9 cellular contexts compared by ENCODE assay signal in the genomic region with DNA sequence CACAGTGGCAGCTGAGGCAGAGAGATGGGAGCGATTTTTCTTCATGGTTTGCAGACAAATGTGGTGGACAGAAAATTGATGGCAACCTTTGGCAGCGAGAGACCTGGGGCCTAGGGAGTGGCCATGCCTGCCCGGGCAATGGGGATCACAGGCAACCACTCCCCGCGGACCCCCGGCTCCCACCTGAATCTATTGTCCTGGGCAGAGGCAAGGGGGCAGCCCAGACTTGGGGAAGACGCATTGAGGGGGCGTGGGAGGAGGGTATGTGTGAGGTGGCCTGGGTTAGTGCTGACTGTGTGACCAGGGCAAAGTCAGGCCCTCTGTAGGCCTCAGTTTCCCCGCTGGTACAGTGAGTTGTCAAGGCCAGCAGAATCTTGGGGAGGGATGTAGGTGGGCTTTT.
"Had no signal": no experiment of that assay in that cellular context is flagged by ENCODE, and none has a peak within 500 bp of the region (broad histone marks: within the 10 kb centered on the region; RNA-seq: fewer than 3 reads in every experiment).

No MANE protein-coding gene starts in this region.

- H3K36me3 ChIP-seq: HAP-1 had no signal

- H3K27ac ChIP-seq: GM23248 had no signal

- DNase-seq: GM23248, GOT3, H7, H9, HCEC 1CT, HFFc6 had no signal

- H3K9ac ChIP-seq: GM23248 had no signal

- H2AFZ ChIP-seq: GM23248, GM23338 had no signal

- H3K4me3 ChIP-seq: GM23248, GM23338, HAP-1 had no signal

- H3K4me1 ChIP-seq: HAP-1 had no signal

- H3K4me2 ChIP-seq: GM23338 had no signal

- ATAC-seq: GM23338, HCT116 had no signal

- H3K9me3 ChIP-seq: HAP-1 had no signal
